2 cellular contexts compared by ENCODE assay signal in the genomic region with DNA sequence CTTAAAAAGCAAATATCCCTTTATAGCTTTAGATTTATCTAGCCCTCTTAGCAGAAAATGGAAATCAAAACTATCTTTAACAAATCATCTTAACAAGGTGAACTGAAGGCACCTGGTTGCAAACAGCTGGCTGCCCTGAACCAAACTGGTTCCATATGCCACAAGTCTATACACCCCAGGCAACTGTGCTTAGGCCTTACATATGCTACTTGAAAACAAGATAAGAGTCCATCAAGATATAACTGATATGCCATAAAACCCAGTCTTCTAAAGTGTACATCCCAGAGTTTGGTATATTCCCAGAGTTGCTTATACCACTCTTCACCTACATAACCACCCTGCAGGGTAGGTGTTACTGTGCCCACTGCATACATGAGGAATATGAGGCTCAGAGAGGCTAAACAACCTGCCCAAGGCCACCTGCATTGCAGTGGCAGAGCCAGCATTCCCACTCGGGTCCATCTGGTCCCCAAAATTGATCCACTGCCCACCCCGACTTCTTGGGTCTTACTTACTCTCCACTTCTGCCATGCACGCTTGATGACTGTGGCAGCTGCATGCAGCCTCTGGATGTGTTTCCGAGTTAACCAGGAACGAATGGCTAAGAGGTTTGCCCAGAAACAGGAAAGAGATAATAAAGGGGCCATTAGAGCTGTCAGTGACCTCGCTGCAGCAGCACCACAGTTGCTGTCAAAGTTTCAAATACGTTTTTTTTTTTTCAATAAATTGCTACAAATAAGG.
A peak's percentile ranks its signal among the peaks of the same experiment; 100 is the strongest.
TF ChIP-seq lines count a peak whose summit lies in the region.

No MANE protein-coding gene starts in this region.

TF ChIP-seq in GM12891, 5 proteins besides CTCF, POLR2A, EP300 and RAD21:
- TF ChIP-seq POLR2AphosphoS5 (IDR thresholded peaks at IDR 0.05; ENCODE audit: low read depth, low read length), result peak; percentile 44; the same call in 1 of the 2 replicates
- TF ChIP-seq TAF1 (IDR thresholded peaks at IDR 0.05; ENCODE audit: low read depth, low read length), result no peak
- no peak for TF ChIP-seq PAX5 (IDR thresholded peaks at IDR 0.05; ENCODE audit: insufficient read depth, low read length, severe bottlenecking)
TF ChIP-seq in GM12891: peak in this region for 1.

TF ChIP-seq in endothelial cell of umbilical vein, 7 proteins besides CTCF, POLR2A, EP300 and RAD21:
- TF ChIP-seq EZH2 (IDR thresholded peaks at IDR 0.05; ENCODE audit: borderline replicate concordance, low read depth, low read length, severe bottlenecking), result no peak
- TF ChIP-seq MYC (IDR thresholded peaks at IDR 0.05; ENCODE audit: low read depth, low read length), result no peak
- TF ChIP-seq, protein P1, sequence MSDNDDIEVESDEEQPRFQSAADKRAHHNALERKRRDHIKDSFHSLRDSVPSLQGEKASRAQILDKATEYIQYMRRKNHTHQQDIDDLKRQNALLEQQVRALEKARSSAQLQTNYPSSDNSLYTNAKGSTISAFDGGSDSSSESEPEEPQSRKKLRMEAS (IDR thresholded peaks at IDR 0.05; ENCODE audit: insufficient read depth, insufficient read length), result no peak
- TF ChIP-seq FOS (IDR thresholded peaks at IDR 0.05; ENCODE audit: borderline replicate concordance, insufficient read depth, low read length), result no peak
- no peak for TF ChIP-seq GATA2 (IDR thresholded peaks at IDR 0.05; ENCODE audit: insufficient read depth, insufficient read length, low read depth, low read length)
- TF ChIP-seq JUN (IDR thresholded peaks at IDR 0.05; ENCODE audit: borderline replicate concordance, insufficient read depth, insufficient read length, low read depth), result no peak
- no peak for TF ChIP-seq POLR2AphosphoS5 (IDR thresholded peaks at IDR 0.05; ENCODE audit: insufficient read depth, low read depth, low read length)
